ENCODE assay signal across 1 cellular context in genomic region chr1:155892801-155893200, GRCh38.
TF ChIP-seq lines count a peak whose summit lies in the region.

No MANE protein-coding gene starts in this region.

TF ChIP-seq in GM23338, 12 proteins besides CTCF, POLR2A, EP300 and RAD21 (continued from another document):
- TF ChIP-seq, protein P1, sequence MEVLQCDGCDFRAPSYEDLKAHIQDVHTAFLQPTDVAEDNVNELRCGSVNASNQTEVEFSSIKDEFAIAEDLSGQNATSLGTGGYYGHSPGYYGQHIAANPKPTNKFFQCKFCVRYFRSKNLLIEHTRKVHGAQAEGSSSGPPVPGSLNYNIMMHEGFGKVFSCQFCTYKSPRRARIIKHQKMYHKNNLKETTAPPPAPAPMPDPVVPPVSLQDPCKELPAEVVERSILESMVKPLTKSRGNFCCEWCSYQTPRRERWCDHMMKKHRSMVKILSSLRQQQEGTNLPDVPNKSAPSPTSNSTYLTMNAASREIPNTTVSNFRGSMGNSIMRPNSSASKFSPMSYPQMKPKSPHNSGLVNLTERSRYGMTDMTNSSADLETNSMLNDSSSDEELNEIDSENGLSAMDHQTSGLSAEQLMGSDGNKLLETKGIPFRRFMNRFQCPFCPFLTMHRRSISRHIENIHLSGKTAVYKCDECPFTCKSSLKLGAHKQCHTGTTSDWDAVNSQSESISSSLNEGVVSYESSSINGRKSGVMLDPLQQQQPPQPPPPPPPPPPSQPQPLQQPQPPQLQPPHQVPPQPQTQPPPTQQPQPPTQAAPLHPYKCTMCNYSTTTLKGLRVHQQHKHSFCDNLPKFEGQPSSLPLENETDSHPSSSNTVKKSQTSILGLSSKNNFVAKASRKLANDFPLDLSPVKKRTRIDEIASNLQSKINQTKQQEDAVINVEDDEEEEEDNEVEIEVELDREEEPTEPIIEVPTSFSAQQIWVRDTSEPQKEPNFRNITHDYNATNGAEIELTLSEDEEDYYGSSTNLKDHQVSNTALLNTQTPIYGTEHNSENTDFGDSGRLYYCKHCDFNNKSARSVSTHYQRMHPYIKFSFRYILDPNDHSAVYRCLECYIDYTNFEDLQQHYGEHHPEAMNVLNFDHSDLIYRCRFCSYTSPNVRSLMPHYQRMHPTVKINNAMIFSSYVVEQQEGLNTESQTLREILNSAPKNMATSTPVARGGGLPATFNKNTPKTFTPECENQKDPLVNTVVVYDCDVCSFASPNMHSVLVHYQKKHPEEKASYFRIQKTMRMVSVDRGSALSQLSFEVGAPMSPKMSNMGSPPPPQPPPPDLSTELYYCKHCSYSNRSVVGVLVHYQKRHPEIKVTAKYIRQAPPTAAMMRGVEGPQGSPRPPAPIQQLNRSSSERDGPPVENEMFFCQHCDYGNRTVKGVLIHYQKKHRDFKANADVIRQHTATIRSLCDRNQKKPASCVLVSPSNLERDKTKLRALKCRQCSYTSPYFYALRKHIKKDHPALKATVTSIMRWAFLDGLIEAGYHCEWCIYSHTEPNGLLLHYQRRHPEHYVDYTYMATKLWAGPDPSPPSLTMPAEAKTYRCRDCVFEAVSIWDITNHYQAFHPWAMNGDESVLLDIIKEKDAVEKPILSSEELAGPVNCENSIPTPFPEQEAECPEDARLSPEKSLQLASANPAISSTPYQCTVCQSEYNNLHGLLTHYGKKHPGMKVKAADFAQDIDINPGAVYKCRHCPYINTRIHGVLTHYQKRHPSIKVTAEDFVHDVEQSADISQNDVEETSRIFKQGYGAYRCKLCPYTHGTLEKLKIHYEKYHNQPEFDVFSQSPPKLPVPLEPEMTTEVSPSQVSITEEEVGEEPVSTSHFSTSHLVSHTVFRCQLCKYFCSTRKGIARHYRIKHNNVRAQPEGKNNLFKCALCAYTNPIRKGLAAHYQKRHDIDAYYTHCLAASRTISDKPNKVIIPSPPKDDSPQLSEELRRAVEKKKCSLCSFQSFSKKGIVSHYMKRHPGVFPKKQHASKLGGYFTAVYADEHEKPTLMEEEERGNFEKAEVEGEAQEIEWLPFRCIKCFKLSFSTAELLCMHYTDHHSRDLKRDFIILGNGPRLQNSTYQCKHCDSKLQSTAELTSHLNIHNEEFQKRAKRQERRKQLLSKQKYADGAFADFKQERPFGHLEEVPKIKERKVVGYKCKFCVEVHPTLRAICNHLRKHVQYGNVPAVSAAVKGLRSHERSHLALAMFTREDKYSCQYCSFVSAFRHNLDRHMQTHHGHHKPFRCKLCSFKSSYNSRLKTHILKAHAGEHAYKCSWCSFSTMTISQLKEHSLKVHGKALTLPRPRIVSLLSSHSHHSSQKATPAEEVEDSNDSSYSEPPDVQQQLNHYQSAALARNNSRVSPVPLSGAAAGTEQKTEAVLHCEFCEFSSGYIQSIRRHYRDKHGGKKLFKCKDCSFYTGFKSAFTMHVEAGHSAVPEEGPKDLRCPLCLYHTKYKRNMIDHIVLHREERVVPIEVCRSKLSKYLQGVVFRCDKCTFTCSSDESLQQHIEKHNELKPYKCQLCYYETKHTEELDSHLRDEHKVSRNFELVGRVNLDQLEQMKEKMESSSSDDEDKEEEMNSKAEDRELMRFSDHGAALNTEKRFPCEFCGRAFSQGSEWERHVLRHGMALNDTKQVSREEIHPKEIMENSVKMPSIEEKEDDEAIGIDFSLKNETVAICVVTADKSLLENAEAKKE (CRISPR knock-in tag; IDR thresholded peaks at IDR 0.05): no peak
- TF ChIP-seq JUNB (IDR thresholded peaks at IDR 0.05; ENCODE audit: unreplicated experiment) (no peak), ZNF114 (CRISPR knock-in tag; IDR thresholded peaks at IDR 0.05) (no peak)
